ENCODE assay signal across 10 cellular contexts in genomic region chr9:34592895-34593601, GRCh38. TPM values are rescaled to one million over a fixed set of nuclear protein-coding genes. Genes with fewer than 3 reads are reported as not detected.
DNase-seq lines count a peak whose midpoint lies in the region; ATAC-seq and TF ChIP-seq lines count a peak whose summit lies in the region.
"Had no signal": no experiment of that assay in that cellular context is flagged by ENCODE, and none has a peak within 500 bp of the region (broad histone marks: within the 10 kb centered on the region; RNA-seq: fewer than 3 reads in every experiment).

No MANE protein-coding gene starts in this region.

- DNase-seq in NCI-H2107 (lab: John Stamatoyannopoulos, UW) (peak; percentile 43), NCI-H2107 treated with DMSO at 0.1 percent for 48 hours (lab: John Stamatoyannopoulos, UW; ENCODE audit: unreplicated experiment) (no peak), ascending aorta (ENCODE audit: low spot score in 2 of 2) (peak; percentile 24 to 88), spleen (no peak), NCI-H524 treated with DMSO at 0.1 percent for 48 hours (lab: John Stamatoyannopoulos, UW) (no peak)
- DNase-seq in stimulated activated CD8-positive, alpha-beta memory T cell treated with anti-CD3 and anti-CD28 coated beads, Interleukin-4, amount 100 ng/mL, for 48 hours: no peak
- DNase-seq: activated CD4-positive, alpha-beta T cell treated with anti-CD3 and anti-CD28 coated beads for 4 hours had no signal

- no peak for TF ChIP-seq POLR2A in spleen (IDR thresholded peaks at IDR 0.05)

- ATAC-seq in HG02759 (IDR thresholded peaks at IDR 0.05; ENCODE audit: unreplicated experiment): no peak

- H3K36me3 ChIP-seq in ascending aorta (no peaks in the 10 kb centered on the region), iPS-15b (ENCODE audit: control insufficient read depth, insufficient read depth, low read length) (no peaks in the 10 kb centered on the region), spleen (no peaks in the 10 kb centered on the region)

- peaks cover 6 to 42% of the 10 kb centered on the region in 2 donors for H3K4me1 ChIP-seq in ascending aorta
- H3K4me1 ChIP-seq in iPS-15b (ENCODE audit: control insufficient read depth, insufficient read depth, low read length): peaks cover 14% of the 10 kb centered on the region
- H3K4me1 ChIP-seq in spleen: peaks cover 22 to 60% (median 43%) of the 10 kb centered on the region in 6 donors

- H3K4me3 ChIP-seq in ascending aorta (no peak overlapping the region), iPS-15b (ENCODE audit: low read depth, low read length) (peak overlapping the region; percentile 39), spleen (no peak overlapping the region)

- TF ChIP-seq CTCF in ascending aorta (IDR thresholded peaks at IDR 0.05): no peak
- peak in 1 of 11 experiments; percentile 3 for TF ChIP-seq CTCF in spleen (IDR thresholded peaks at IDR 0.05 in 8 of 11, conservative IDR thresholded peaks at IDR 0.05 in 3 of 11)

- WGBS in spleen, 5 donors: 6 to 11% (median 9%) methylated on average over 24 to 26 of the region's 26 CpGs

- H3K27ac ChIP-seq in ascending aorta (peak overlapping the region; percentile 58 to 64), spleen (peak overlapping the region in 6 of 8 donors; percentile 36 to 69 (median 58))

- H3K9me3 ChIP-seq in ascending aorta: no peaks in the 10 kb centered on the region
- H3K9me3 ChIP-seq in iPS-15b (ENCODE audit: control insufficient read depth, insufficient read depth, low read length): no peaks in the 10 kb centered on the region
- no peaks in the 10 kb centered on the region for H3K9me3 ChIP-seq in spleen

- intact Hi-C loops in ascending aorta (cut with DNase I): loop anchor here (5.0 kb wide), 2 partner anchors 91 to 266 kb away; partner anchors contain the start of genes KIF24 and NUDT2
- intact Hi-C loops in spleen (cut with DNase I; ENCODE audit: low total_unique reads): loop anchor here (5.0 to 10.0 kb wide), 3 partner anchors 46 to 261 kb away; no protein-coding TSS in a partner anchor

- H3K27me3 ChIP-seq in ascending aorta (peaks cover 7% of the 10 kb centered on the region), iPS-15b (ENCODE audit: control insufficient read depth, insufficient read depth, low read length) (peaks cover 59% of the 10 kb centered on the region), spleen (replicated peaks in 1 of 7) (peaks cover 0 to 71% (median 56%) of the 10 kb centered on the region in 7 donors)

- H3K9ac ChIP-seq in iPS-15b (ENCODE audit: low read depth, low read length): no peak overlapping the region

RNA-seq across cellular contexts. Expression of gene CNTFR, which starts 3.5 kb away (rescaled TPM):
- total RNA-seq in ascending aorta (4.7 TPM), spleen (10 to 100 TPM in 5 of 7 donors, 1 to 10 TPM in 2; 6.6 to 46.8 (median 26.3) TPM)
- polyA plus RNA-seq in spleen: 1 to 10 TPM; 2.8 to 7.7 (median 3.1) TPM
- total RNA-seq: glomerular endothelial cell had no signal

RNA-seq across cellular contexts. Expression of gene RPP25L, which starts 18.8 kb away (rescaled TPM):
- total RNA-seq in ascending aorta (7.2 TPM), spleen (10 to 100 TPM; 16.8 to 36.1 (median 21.5) TPM)
- polyA plus RNA-seq in spleen: 10 to 100 TPM; 32.5 to 54.1 (median 46.7) TPM

RNA-seq across cellular contexts. Expression of gene DCTN3, which starts 27.2 kb away (rescaled TPM):
- total RNA-seq in ascending aorta (31.7 TPM), spleen (10 to 100 TPM; 43.8 to 64.1 (median 52.1) TPM)
- polyA plus RNA-seq in spleen: 10 to 100 TPM; 59.3 to 79.8 (median 75.9) TPM

RNA-seq across cellular contexts. Expression of gene ARID3C, which starts 35.8 kb away (rescaled TPM):
- total RNA-seq in ascending aorta (not detected), spleen (not detected)
- polyA plus RNA-seq in spleen: not detected

RNA-seq across cellular contexts. Expression of gene SIGMAR1, which starts 44.5 kb away (rescaled TPM):
- total RNA-seq in ascending aorta (61.3 TPM), spleen (10 to 100 TPM; 24.1 to 39.7 (median 28.4) TPM)
- polyA plus RNA-seq in spleen: 10 to 100 TPM; 19.4 to 31.1 (median 24.4) TPM

Comparison
In these comparisons a context has a peak if more than half of its experiments do, and no peak if none do; other contexts are left out.
1. DNase-seq: peak in NCI-H2107 (single experiment) and ascending aorta (2 of 2); none in NCI-H2107 treated with DMSO at 0.1 percent for 48 hours (single experiment), spleen (single experiment), stimulated activated CD8-positive, alpha-beta memory T cell treated with anti-CD3 and anti-CD28 coated beads, Interleukin-4, amount 100 ng/mL, for 48 hours (single experiment) and NCI-H524 treated with DMSO at 0.1 percent for 48 hours (single experiment).